16 cellular contexts compared by ENCODE assay signal in genomic region chr7:15011289-15011688, GRCh38.
A peak's percentile ranks its signal among the peaks of the same experiment; 100 is the strongest.
DNase-seq lines count a peak whose midpoint lies in the region; ATAC-seq and TF ChIP-seq lines count a peak whose summit lies in the region.
"Had no signal": no experiment of that assay in that cellular context is flagged by ENCODE, and none has a peak within 500 bp of the region (broad histone marks: within the 10 kb centered on the region; RNA-seq: fewer than 3 reads in every experiment).

No MANE protein-coding gene starts in this region.

- H3K9me3 ChIP-seq in Loucy (ENCODE audit: insufficient read depth, low read depth, low read length), result no peaks in the 10 kb centered on the region
- H3K9me3 ChIP-seq in T-helper 17 cell (ENCODE audit: control insufficient read depth, low read length, poor library complexity, severe bottlenecking), result no peaks in the 10 kb centered on the region
- H3K9me3 ChIP-seq in endodermal cell (ENCODE audit: control insufficient read depth, low read length), result no peaks in the 10 kb centered on the region
- H3K9me3 ChIP-seq in adrenal gland (replicated peaks in 1 of 3), result no peaks in the 10 kb centered on the region
- no peaks in the 10 kb centered on the region for H3K9me3 ChIP-seq in PC-3 (ENCODE audit: low read length)
- H3K9me3 ChIP-seq: BLaER1, Caco-2 had no signal

- no peaks in the 10 kb centered on the region for H3K36me3 ChIP-seq in Loucy (ENCODE audit: insufficient read depth, low read length)
- no peaks in the 10 kb centered on the region for H3K36me3 ChIP-seq in endodermal cell (ENCODE audit: control insufficient read depth, insufficient read depth, low read length)
- H3K36me3 ChIP-seq in adrenal gland (replicated peaks in 1 of 2), result no peaks in the 10 kb centered on the region
- no peaks in the 10 kb centered on the region for H3K36me3 ChIP-seq in PC-3 (ENCODE audit: low read depth, low read length)
- H3K36me3 ChIP-seq: BLaER1 had no signal

- H3K27me3 Mint-ChIP-seq in T-helper 17 cell, result no peaks in the 10 kb centered on the region
- H3K27me3 Mint-ChIP-seq in endodermal cell (ENCODE audit: insufficient read depth), result no peaks in the 10 kb centered on the region
- H3K27me3 Mint-ChIP-seq: CD8-positive, alpha-beta memory T cell; IgD-negative memory B cell had no signal

- intact Hi-C loops in adrenal gland (cut with DNase I) (loop anchor here in 1 of 2 donors (5.0 kb wide), 1 partner anchor 289 kb away; no protein-coding TSS in a partner anchor), PC-3 (cut with micrococcal nuclease) (loop anchor here (10.0 kb wide), 1 partner anchor 176 kb away; no protein-coding TSS in a partner anchor)

- 56 to 68% methylated on average over 3 of the region's 3 CpGs for WGBS in endodermal cell (ENCODE audit: insufficient coverage in 1 of 2, insufficient read length in 1 of 2), 2 experiments
- WGBS in adrenal gland, 4 donors, result 70 to 80% (median 76%) methylated on average over 3 of the region's 3 CpGs

- CTCF ChIA-PET in PC-3 (lab: Charles Lee), result no interaction called here

- H3F3A ChIP-seq in Loucy (ENCODE audit: low read depth), result no peaks in the 10 kb centered on the region
- no peaks in the 10 kb centered on the region for H3F3A ChIP-seq in PC-3 (ENCODE audit: low read length, unreplicated experiment)

- in situ Hi-C loops in Caki2 (cut with HindIII; ENCODE audit: low pct_unique_long_range_greater_than_20kb, low sequenced_read_pairs), result no loop called here

- no peak overlapping the region for H3K27ac Mint-ChIP-seq in T-helper 17 cell
- peak overlapping the region; percentile 63 for H3K27ac Mint-ChIP-seq in endodermal cell
- H3K27ac Mint-ChIP-seq: CD8-positive, alpha-beta memory T cell; IgD-negative memory B cell had no signal

- DNase-seq in Caki2 (ENCODE audit: low read depth) (peak; percentile 23), T-helper 17 cell (no peak), endodermal cell (peak; percentile 60), adrenal gland (no peak), SIG-M5 (lab: John Stamatoyannopoulos, UW) (no peak), PC-3 (no peak)
- DNase-seq: AML-193; Caco-2; CD8-positive, alpha-beta memory T cell; DMS53 had no signal

- POLR2A ChIA-PET in PC-3 (lab: Charles Lee; ENCODE audit: unreplicated experiment), result no interaction called here

- no peaks in the 10 kb centered on the region for H3K4me1 Mint-ChIP-seq in T-helper 17 cell
- H3K4me1 Mint-ChIP-seq in endodermal cell, result peaks cover 24% of the 10 kb centered on the region
- H3K4me1 Mint-ChIP-seq: CD8-positive, alpha-beta memory T cell; IgD-negative memory B cell had no signal

- H3K4me3 Mint-ChIP-seq in T-helper 17 cell (peak overlapping the region; percentile 2), endodermal cell (no peak overlapping the region)
- H3K4me3 Mint-ChIP-seq: CD8-positive, alpha-beta memory T cell; IgD-negative memory B cell had no signal

- H3K27me3 ChIP-seq in Loucy (ENCODE audit: insufficient read depth, low read length, poor library complexity, severe bottlenecking) (no peaks in the 10 kb centered on the region), endodermal cell (ENCODE audit: control insufficient read depth, insufficient read depth, low read length, poor library complexity, severe bottlenecking) (no peaks in the 10 kb centered on the region), adrenal gland (no peaks in the 10 kb centered on the region), PC-3 (ENCODE audit: low read length) (no peaks in the 10 kb centered on the region)
- H3K27me3 ChIP-seq: BLaER1 had no signal

- no peaks in the 10 kb centered on the region for H3K9me3 Mint-ChIP-seq in endodermal cell

- no peak for TF ChIP-seq CTCF in Loucy (conservative IDR thresholded peaks at IDR 0.05; ENCODE audit: low read length)
- no peak for TF ChIP-seq CTCF in endodermal cell (conservative IDR thresholded peaks at IDR 0.05)
- no peak for TF ChIP-seq CTCF in adrenal gland (IDR thresholded peaks at IDR 0.05)
- no peak for TF ChIP-seq CTCF in PC-3 (conservative IDR thresholded peaks at IDR 0.05; ENCODE audit: low read depth, low read length)

- no peaks in the 10 kb centered on the region for H3K9me2 ChIP-seq in Loucy (replicated peaks; ENCODE audit: low read depth, low read length)
- H3K9me2 ChIP-seq in PC-3 (replicated peaks; ENCODE audit: low read length), result no peaks in the 10 kb centered on the region

- H4K20me1 ChIP-seq in Loucy (ENCODE audit: insufficient read depth, low read length, poor library complexity, severe bottlenecking), result no peaks in the 10 kb centered on the region
- H4K20me1 ChIP-seq in PC-3 (ENCODE audit: low read length), result no peaks in the 10 kb centered on the region
- H4K20me1 ChIP-seq: BLaER1 had no signal

- H3K4me3 ChIP-seq in Loucy (ENCODE audit: low read length, poor library complexity, severe bottlenecking) (no peak overlapping the region), endodermal cell (ENCODE audit: low read length) (no peak overlapping the region), adrenal gland (no peak overlapping the region), PC-3 (ENCODE audit: low read length) (no peak overlapping the region)
- H3K4me3 ChIP-seq: BLaER1, GM12878 had no signal

- no peak overlapping the region for H3K9ac ChIP-seq in Loucy (ENCODE audit: low read depth, low read length, poor library complexity, severe bottlenecking)
- H3K9ac ChIP-seq in endodermal cell (ENCODE audit: extremely low read depth, low read length, poor library complexity, severe bottlenecking), result no peak overlapping the region
- H3K9ac ChIP-seq in PC-3 (ENCODE audit: low read length), result no peak overlapping the region
- H3K9ac ChIP-seq: BLaER1 had no signal

- no peak overlapping the region for H3K4me2 ChIP-seq in Loucy (ENCODE audit: low read depth, low read length, poor library complexity, severe bottlenecking)
- H3K4me2 ChIP-seq in PC-3 (ENCODE audit: low read length), result no peak overlapping the region
- H3K4me2 ChIP-seq: BLaER1 had no signal

- H2AFZ ChIP-seq in Loucy (ENCODE audit: low read length) (0 out of 2 replicates have a peak overlapping the region, but pooled peaks have one; percentile 22), PC-3 (ENCODE audit: low read length) (no peak overlapping the region)

- H3K79me2 ChIP-seq in Loucy (ENCODE audit: insufficient read depth, low read length) (no peaks in the 10 kb centered on the region), PC-3 (ENCODE audit: low read length) (no peaks in the 10 kb centered on the region)

- H3K4me1 ChIP-seq in Loucy (ENCODE audit: insufficient read depth, low read length, poor library complexity, severe bottlenecking), result no peaks in the 10 kb centered on the region
- H3K4me1 ChIP-seq in endodermal cell (ENCODE audit: control insufficient read depth, insufficient read depth, low read length), result no peaks in the 10 kb centered on the region
- H3K4me1 ChIP-seq in adrenal gland (replicated peaks in 1 of 2), result no peaks in the 10 kb centered on the region
- peaks cover 10% of the 10 kb centered on the region for H3K4me1 ChIP-seq in PC-3 (ENCODE audit: insufficient read depth, low read length)
- H3K4me1 ChIP-seq: BLaER1, Caco-2 had no signal

- no peak for ATAC-seq in T-helper 17 cell
- ATAC-seq in PC-3, result no peak
- ATAC-seq in GM21447 (IDR thresholded peaks at IDR 0.05; ENCODE audit: unreplicated experiment), result no peak
- ATAC-seq: GM12878 had no signal

- no peak for TF ChIP-seq POLR2A in adrenal gland (IDR thresholded peaks at IDR 0.05)

- BruUV-seq in PC-3 (replicated peaks; lab: Mats Ljungman, UMichigan), result no TSS peak

- H3K27ac ChIP-seq in endodermal cell (ENCODE audit: low read depth, low read length), result no peak overlapping the region
- H3K27ac ChIP-seq in adrenal gland, result no peak overlapping the region
- H3K27ac ChIP-seq in PC-3 (ENCODE audit: low read length), result no peak overlapping the region
- H3K27ac ChIP-seq: 22Rv1, BLaER1 had no signal

- H3K36me3 Mint-ChIP-seq in T-helper 17 cell (ENCODE audit: low read depth) (no peaks in the 10 kb centered on the region), endodermal cell (ENCODE audit: low read depth) (no peaks in the 10 kb centered on the region)
- H3K36me3 Mint-ChIP-seq: CD8-positive, alpha-beta memory T cell; IgD-negative memory B cell had no signal

Comparison
In these comparisons a context has a peak if more than half of its experiments do, and no peak if none do; other contexts are left out.
1. DNase-seq: peak in Caki2 (single experiment) and endodermal cell (single experiment); none in T-helper 17 cell (0 of 3), adrenal gland (0 of 7), SIG-M5 (single experiment) and PC-3 (single experiment).